In the genomic region with DNA sequence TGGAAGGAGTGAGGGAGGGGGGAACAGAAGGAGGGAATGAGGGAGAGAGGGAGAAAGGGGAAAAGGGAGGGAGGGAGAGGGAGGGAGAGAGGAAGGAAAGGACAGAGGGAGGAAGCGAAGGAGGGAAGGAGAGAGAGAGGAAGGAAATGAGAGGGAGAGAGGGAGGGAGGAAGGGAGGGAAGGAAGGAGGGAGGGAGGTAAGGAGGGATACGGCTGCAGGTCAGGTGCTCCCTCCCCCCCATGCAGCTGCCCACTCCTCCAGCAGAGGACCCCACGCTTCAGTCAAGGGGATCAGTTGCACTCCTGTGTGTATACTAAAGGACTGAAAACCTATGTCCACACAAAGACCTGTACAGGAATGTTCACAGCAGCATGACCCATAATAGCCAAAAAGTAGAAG, we compare ENCODE assay signal across 24 cellular contexts. TPM values are rescaled to one million over a fixed set of nuclear protein-coding genes. Genes with fewer than 3 reads are reported as not detected.
A peak's percentile ranks its signal among the peaks of the same experiment; 100 is the strongest.
DNase-seq lines count a peak whose midpoint lies in the region; ATAC-seq and TF ChIP-seq lines count a peak whose summit lies in the region.
"Had no signal": no experiment of that assay in that cellular context is flagged by ENCODE, and none has a peak within 500 bp of the region (broad histone marks: within the 10 kb centered on the region; RNA-seq: fewer than 3 reads in every experiment).

No MANE protein-coding gene starts in this region.

- H3K79me1 ChIP-seq in IMR-90 (ENCODE audit: low read depth in 1 of 2, low read length in 2 of 2): peaks cover 11 to 40% of the 10 kb centered on the region in 2 experiments

- TF ChIP-seq CTCF in DND-41 (IDR thresholded peaks at IDR 0.05; ENCODE audit: borderline replicate concordance, extremely low read depth, low read length, poor library complexity, severe bottlenecking) (no peak), IMR-90 (conservative IDR thresholded peaks at IDR 0.05; ENCODE audit: low read depth, low read length) (no peak), WTC11 (IDR thresholded peaks at IDR 0.05) (no peak)

- peak overlapping the region; percentile 6 for H3K27ac Mint-ChIP-seq in WTC11
- H3K27ac Mint-ChIP-seq: GM23338 had no signal

- no peak overlapping the region for H2BK15ac ChIP-seq in IMR-90 (ENCODE audit: low read depth, low read length)

- H3K36me3 ChIP-seq in DND-41 (ENCODE audit: insufficient read depth, low read length) (peaks cover 40% of the 10 kb centered on the region), IMR-90 (ENCODE audit: control insufficient read depth, insufficient read depth, low read length) (peaks cover 10% of the 10 kb centered on the region), mucosa of rectum (ENCODE audit: control insufficient read depth in 2 of 2, insufficient read depth in 2 of 2, low read length in 2 of 2) (peaks cover 9 to 14% of the 10 kb centered on the region in 2 donors)

- POLR2A ChIA-PET in IMR-90 (lab: Charles Lee; ENCODE audit: unreplicated experiment) (no interaction called here), WTC11 (lab: Charles Lee) (no interaction called here)

- H3K56ac ChIP-seq in IMR-90 (ENCODE audit: extremely low read depth, insufficient read depth, low read length): no peak overlapping the region

- no peak overlapping the region for H2BK120ac ChIP-seq in IMR-90 (ENCODE audit: low read depth, low read length)

- H2BK20ac ChIP-seq in IMR-90 (ENCODE audit: low read depth, low read length): no peak overlapping the region

- no peaks in the 10 kb centered on the region for H3K9me3 Mint-ChIP-seq in WTC11
- H3K9me3 Mint-ChIP-seq: CD4-positive, alpha-beta memory T cell; GM23338; IgD-negative memory B cell had no signal

- H4K20me1 ChIP-seq in DND-41 (ENCODE audit: insufficient read depth, low read length) (peaks cover 22% of the 10 kb centered on the region), IMR-90 (ENCODE audit: insufficient read depth, low read length) (peaks cover 33% of the 10 kb centered on the region)

- no peak overlapping the region for H3K18ac ChIP-seq in IMR-90 (ENCODE audit: low read depth, low read length)

- peak overlapping the region; percentile 39; the same call in 1 of the 2 replicates for H3K27ac ChIP-seq in DND-41 (ENCODE audit: low read length)
- H3K27ac ChIP-seq in IMR-90 (ENCODE audit: insufficient read depth, low read length): no peak overlapping the region
- H3K27ac ChIP-seq in mucosa of rectum (ENCODE audit: low read depth in 2 of 2, low read length in 2 of 2): peak overlapping the region; percentile 34 to 65
- H3K27ac ChIP-seq: SK-N-MC had no signal

- H3K9me1 ChIP-seq in IMR-90 (ENCODE audit: insufficient read depth, low read length): peaks cover 3% of the 10 kb centered on the region; the same call in 1 of the 2 replicates

- no peak overlapping the region; the same call in 1 of the 2 replicates for H3K4ac ChIP-seq in IMR-90 (ENCODE audit: low read depth, low read length)

- H3K4me2 ChIP-seq in DND-41 (ENCODE audit: insufficient read depth, low read length) (no peak overlapping the region), IMR-90 (ENCODE audit: low read depth, low read length) (no peak overlapping the region)
- H3K4me2 ChIP-seq: A549, GM23338 had no signal

- peak overlapping the region; percentile 43; the same call in 1 of the 2 replicates for H2AK5ac ChIP-seq in IMR-90 (ENCODE audit: low read depth, low read length)

- no peak overlapping the region for H3K4me3 Mint-ChIP-seq in WTC11
- H3K4me3 Mint-ChIP-seq: CD4-positive, alpha-beta memory T cell; GM23338; IgD-negative memory B cell had no signal

- no peak overlapping the region for H4K8ac ChIP-seq in IMR-90 (ENCODE audit: low read depth in 2 of 2, low read length in 2 of 2)

- no TSS peak for BruUV-seq in IMR-90 (replicated peaks; lab: Mats Ljungman, UMichigan)

- H3K23ac ChIP-seq in IMR-90 (ENCODE audit: low read depth, low read length): no peak overlapping the region

- H3K4me1 Mint-ChIP-seq in WTC11: peaks cover 23% of the 10 kb centered on the region

- CTCF ChIA-PET in IMR-90 (lab: Yijun Ruan, JAX): no interaction called here
- CTCF ChIA-PET in WTC11 (lab: Charles Lee): interaction anchor here (1.4 kb wide), 1 partner anchor 16 kb away, joined by 3 read pairs; no protein-coding TSS in a partner anchor

- no peaks in the 10 kb centered on the region for H3K27me3 Mint-ChIP-seq in WTC11 (ENCODE audit: low read depth)
- H3K27me3 Mint-ChIP-seq: CD4-positive, alpha-beta memory T cell; IgD-negative memory B cell had no signal

- no peaks in the 10 kb centered on the region for H3K9me3 ChIP-seq in DND-41 (ENCODE audit: insufficient read depth, low read length, severe bottlenecking)
- no peaks in the 10 kb centered on the region for H3K9me3 ChIP-seq in IMR-90 (ENCODE audit: control insufficient read depth, insufficient read depth, low read length)
- no peaks in the 10 kb centered on the region for H3K9me3 ChIP-seq in mucosa of rectum (ENCODE audit: control insufficient read depth in 2 of 2, low read length in 2 of 2)
- H3K9me3 ChIP-seq: A549, Caco-2 had no signal

- H3K14ac ChIP-seq in IMR-90 (replicated peaks; ENCODE audit: low read depth, low read length): no peak overlapping the region

- no peak for DNase-seq in DND-41
- DNase-seq in IMR-90: no peak
- no peak for DNase-seq in WTC11 (ENCODE audit: low spot score)
- no peak for DNase-seq in glomerular visceral epithelial cell (ENCODE audit: extremely low spot score)
- no peak for DNase-seq in dedifferentiated amniotic fluid mesenchymal stem cell (ENCODE audit: extremely low spot score)
- no peak for DNase-seq in stimulated activated CD4-positive, alpha-beta T cell treated with anti-CD3 and anti-CD28 coated beads, Interleukin-1b, Interleukin-23, amount 100 ng/mL, for 48 hours
- DNase-seq: C1 segment of cervical spinal cord; Caco-2; CD4-positive, alpha-beta memory T cell; GF-D8; HCEC 1CT; NCI-H1048; NCI-H1417 treated with DMSO at 0.1 percent for 48 hours; NCI-H1694 treated with DMSO at 0.1 percent for 48 hours; NCI-H2081; NCI-H2227 treated with DMSO at 0.1 percent for 48 hours; SIG-M5; SW 1271 had no signal

- no peak overlapping the region for H2AK9ac ChIP-seq in IMR-90 (replicated peaks; ENCODE audit: low read depth, low read length, poor library complexity)

- ATAC-seq in DND-41 (ENCODE audit: insufficient read depth, low read depth) (no peak), IMR-90 (ENCODE audit: low read depth) (no peak), WTC11 (no peak), HG02973 (IDR thresholded peaks at IDR 0.05; ENCODE audit: unreplicated experiment) (no peak)
- ATAC-seq: GM23338 had no signal

- no peak overlapping the region for H4K91ac ChIP-seq in IMR-90 (ENCODE audit: insufficient read depth, low read depth, low read length)

- no peaks in the 10 kb centered on the region for H3K27me3 ChIP-seq in DND-41 (ENCODE audit: insufficient read depth, low read length, poor library complexity)
- no peaks in the 10 kb centered on the region for H3K27me3 ChIP-seq in IMR-90 (ENCODE audit: control insufficient read depth, insufficient read depth, low read length)
- H3K27me3 ChIP-seq in mucosa of rectum (ENCODE audit: control insufficient read depth in 2 of 2, insufficient read depth in 2 of 2, low read length in 2 of 2): no peaks in the 10 kb centered on the region

- intact Hi-C loops in IMR-90 (cut with micrococcal nuclease): no loop called here

- dilution Hi-C loops in IMR-90 (cut with HindIII; ENCODE audit: low sequenced_read_pairs, unreplicated experiment): no loop called here

- no peaks in the 10 kb centered on the region for H3K4me1 ChIP-seq in DND-41 (ENCODE audit: insufficient read depth, low read length)
- H3K4me1 ChIP-seq in IMR-90 (ENCODE audit: control insufficient read depth, insufficient read depth, low read length): peaks cover 5% of the 10 kb centered on the region
- peaks cover 6 to 8% of the 10 kb centered on the region in 2 donors for H3K4me1 ChIP-seq in mucosa of rectum (ENCODE audit: control insufficient read depth in 2 of 2, insufficient read depth in 2 of 2, low read length in 2 of 2)
- H3K4me1 ChIP-seq: Caco-2 had no signal

- H2AFZ ChIP-seq in DND-41 (ENCODE audit: low read depth, low read length): no peak overlapping the region
- no peak overlapping the region for H2AFZ ChIP-seq in IMR-90 (replicated peaks; ENCODE audit: low read length, poor library complexity)
- H2AFZ ChIP-seq: GM23338 had no signal

- no peak for TF ChIP-seq RAD21 in IMR-90 (IDR thresholded peaks at IDR 0.05; ENCODE audit: low read length)

- H3K4me3 ChIP-seq in DND-41 (ENCODE audit: low read depth in 1 of 2, low read length in 2 of 2): no peak overlapping the region
- H3K4me3 ChIP-seq in IMR-90 (ENCODE audit: insufficient read depth, low read depth, low read length): no peak overlapping the region
- H3K4me3 ChIP-seq in mucosa of rectum (ENCODE audit: low read length in 2 of 2): no peak overlapping the region
- H3K4me3 ChIP-seq: A549, GM23338, SK-N-MC had no signal

- H3K79me2 ChIP-seq in DND-41 (ENCODE audit: insufficient read depth, low read length): peaks cover 82% of the 10 kb centered on the region

- no peak overlapping the region for H2BK5ac ChIP-seq in IMR-90 (ENCODE audit: low read depth, low read length, poor library complexity, severe bottlenecking)

- H3K36me3 Mint-ChIP-seq in WTC11: peaks cover 17% of the 10 kb centered on the region

- H3K9ac ChIP-seq in DND-41 (ENCODE audit: low read depth, low read length) (no peak overlapping the region), IMR-90 (ENCODE audit: low read depth, low read length) (no peak overlapping the region), mucosa of rectum (ENCODE audit: low read depth in 1 of 2, low read length in 2 of 2) (no peak overlapping the region)

- WGBS in IMR-90 (ENCODE audit: extremely low coverage in 2 of 2, insufficient read length in 1 of 2), 2 experiments: no CpG with 5 or more reads among the region's 3 CpGs

- no peak for TF ChIP-seq POLR2A in IMR-90 (IDR thresholded peaks at IDR 0.05; ENCODE audit: low read depth, low read length)

- in situ Hi-C loops in IMR-90 (cut with MboI; ENCODE audit: low sequenced_read_pairs): no loop called here

- H4K5ac ChIP-seq in IMR-90 (ENCODE audit: low read depth, low read length): no peak overlapping the region

TF ChIP-seq in IMR-90, 13 proteins besides CTCF, POLR2A, EP300 and RAD21:
- no peak for TF ChIP-seq NFE2L2 (IDR thresholded peaks at IDR 0.05; ENCODE audit: low read depth, low read length)

TF ChIP-seq in WTC11, 78 proteins besides CTCF, POLR2A, EP300 and RAD21 (continues in another document):
- TF ChIP-seq SMAD4 (CRISPR knock-in tag; IDR thresholded peaks at IDR 0.05) (no peak), ZNF263 (CRISPR knock-in tag; IDR thresholded peaks at IDR 0.05; ENCODE audit: low read depth) (no peak)

RNA-seq across cellular contexts. Expression of gene CLSTN1, which starts 54.8 kb away (rescaled TPM):
- 30.1 and 31.9 TPM in 2 replicates for total RNA-seq in IMR-90 (2012; rRNA removed)
- polyA plus RNA-seq in IMR-90 (2012; rRNA removed): 55.0 and 72.2 TPM in 2 replicates
- polyA plus RNA-seq in IMR-90 (2012; cell fraction: cytosol; rRNA removed): 61.7 and 74.8 TPM in 2 replicates
- polyA plus RNA-seq in IMR-90 (2012; cell fraction: nucleus; rRNA removed; ENCODE audit: low replicate concordance): 63.4 and 67.9 TPM in 2 replicates
- 119 to 128 TPM (median 124 TPM) in 3 replicates for total RNA-seq in WTC11 (2021)
